Comparison of ENCODE assay signal across 12 cellular contexts in the genomic region with DNA sequence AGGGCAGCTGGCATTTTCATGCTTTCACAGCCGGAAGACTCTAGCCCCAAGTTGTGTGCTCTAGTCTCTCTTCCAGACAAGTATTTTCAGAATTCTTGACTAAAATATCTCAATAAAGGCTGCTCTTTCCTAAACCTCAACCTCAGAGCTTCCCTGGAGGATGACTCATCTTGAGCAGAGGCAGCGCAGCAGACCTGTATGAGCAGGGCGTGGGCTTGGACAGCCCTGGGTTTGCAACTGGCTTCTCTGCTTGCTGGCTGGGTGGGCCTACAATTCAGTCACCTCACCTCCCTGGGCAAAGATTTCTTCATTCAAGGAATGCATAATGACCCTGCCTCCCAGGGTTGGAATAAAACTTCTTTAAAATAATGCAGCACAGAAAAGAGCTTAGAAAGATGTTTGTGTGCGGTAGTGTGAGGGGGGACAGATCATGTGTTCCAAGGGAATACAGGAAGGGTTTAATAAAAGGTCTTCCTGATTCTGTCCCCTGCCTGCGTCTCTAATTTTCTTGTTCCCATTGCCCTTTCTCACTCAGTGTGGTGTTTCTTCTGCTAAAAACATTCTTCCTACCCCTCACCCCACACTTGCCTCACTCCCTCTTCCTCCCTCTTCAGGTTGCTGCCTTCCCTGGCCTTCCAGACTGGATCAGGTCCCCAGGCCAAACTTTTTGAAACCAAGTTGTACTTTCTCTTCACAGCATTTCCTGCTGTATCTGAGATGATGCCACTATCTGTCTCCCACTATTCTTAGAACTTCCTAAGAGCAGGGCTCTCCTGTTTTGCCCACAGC. TPM values are rescaled to one million over a fixed set of nuclear protein-coding genes. Genes with fewer than 3 reads are reported as not detected.
A peak's percentile ranks its signal among the peaks of the same experiment; 100 is the strongest.
DNase-seq lines count a peak whose midpoint lies in the region; TF ChIP-seq lines count a peak whose summit lies in the region.
"Had no signal": no experiment of that assay in that cellular context is flagged by ENCODE, and none has a peak within 500 bp of the region (broad histone marks: within the 10 kb centered on the region; RNA-seq: fewer than 3 reads in every experiment).

No MANE protein-coding gene starts in this region.

- CTCF ChIA-PET in CD8-positive, alpha-beta memory T cell (lab: Charles Lee) = no interaction called here

- peaks cover 6% of the 10 kb centered on the region for H3K27me3 Mint-ChIP-seq in neural crest cell (ENCODE audit: low read depth)
- H3K27me3 Mint-ChIP-seq in CD8-positive, alpha-beta memory T cell = peaks cover 14 to 28% of the 10 kb centered on the region in 2 donors

- H3K4me1 ChIP-seq in adrenal gland (replicated peaks in 1 of 2) = peaks cover 0 to 6% of the 10 kb centered on the region in 2 donors
- no peaks in the 10 kb centered on the region for H3K4me1 ChIP-seq in CD8-positive, alpha-beta memory T cell (ENCODE audit: insufficient read depth, low read length)

- H3K27ac ChIP-seq in adrenal gland = no peak overlapping the region
- H3K27ac ChIP-seq in CD8-positive, alpha-beta memory T cell (ENCODE audit: low read depth, low read length) = no peak overlapping the region

- H3K27ac Mint-ChIP-seq in neural crest cell (ENCODE audit: unreplicated experiment) = peak overlapping the region; percentile 53
- no peak overlapping the region for H3K27ac Mint-ChIP-seq in CD8-positive, alpha-beta memory T cell
- H3K27ac Mint-ChIP-seq: activated B cell treated with CpG ODN at 0.5 μM for 24 hours; activated naive CD4-positive, alpha-beta T cell treated with anti-CD3 and anti-CD28 coated beads, Interleukin-2, amount 50 U/mL, for 24 hours had no signal

- H3K9me3 ChIP-seq in adrenal gland (replicated peaks in 1 of 3) = no peaks in the 10 kb centered on the region
- H3K9me3 ChIP-seq in CD8-positive, alpha-beta memory T cell (ENCODE audit: low read length) = no peaks in the 10 kb centered on the region
- H3K9me3 ChIP-seq: mucosa of descending colon had no signal

- 81 to 93% (median 88%) methylated on average over 5 of the region's 5 CpGs for WGBS in adrenal gland, 4 donors

- no peaks in the 10 kb centered on the region for H3K36me3 Mint-ChIP-seq in neural crest cell (ENCODE audit: low read depth)
- peaks cover 0 to 1% (median 0%) of the 10 kb centered on the region in 3 donors for H3K36me3 Mint-ChIP-seq in CD8-positive, alpha-beta memory T cell
- H3K36me3 Mint-ChIP-seq: activated naive CD4-positive, alpha-beta T cell treated with anti-CD3 and anti-CD28 coated beads, Interleukin-2, amount 50 U/mL, for 24 hours had no signal

- no peak overlapping the region for H3K4me3 ChIP-seq in adrenal gland
- H3K4me3 ChIP-seq in CD8-positive, alpha-beta memory T cell (ENCODE audit: low read length) = no peak overlapping the region
- H3K4me3 ChIP-seq: mucosa of descending colon had no signal

- POLR2A ChIA-PET in CD8-positive, alpha-beta memory T cell (lab: Charles Lee) = no interaction called here

- peak; percentile 91 for DNase-seq in EH (ENCODE audit: low read depth)
- DNase-seq in NCI-H69 (lab: John Stamatoyannopoulos, UW) = peak; percentile 60
- peak; percentile 84 for DNase-seq in dedifferentiated amniotic fluid mesenchymal stem cell (ENCODE audit: extremely low spot score)
- no peak for DNase-seq in neural crest cell (ENCODE audit: low read depth, low spot score)
- no peak for DNase-seq in DMS153 treated with DMSO at 0.1 percent for 48 hours (lab: John Stamatoyannopoulos, UW; ENCODE audit: unreplicated experiment)
- no peak for DNase-seq in adrenal gland
- DNase-seq in activated effector memory CD4-positive, alpha-beta T cell treated with Interleukin-2 at 50 U/mL for 16 hours = no peak
- no peak for DNase-seq in CD8-positive, alpha-beta memory T cell
- DNase-seq: activated B cell treated with CpG ODN at 0.5 μM for 24 hours, KG1, mucosa of descending colon had no signal

- no peak overlapping the region for H3K4me3 Mint-ChIP-seq in neural crest cell
- H3K4me3 Mint-ChIP-seq in CD8-positive, alpha-beta memory T cell = no peak overlapping the region
- H3K4me3 Mint-ChIP-seq: activated B cell treated with CpG ODN at 0.5 μM for 24 hours; activated naive CD4-positive, alpha-beta T cell treated with anti-CD3 and anti-CD28 coated beads, Interleukin-2, amount 50 U/mL, for 24 hours had no signal

- H3K4me1 Mint-ChIP-seq in neural crest cell = peaks cover 22% of the 10 kb centered on the region
- H3K4me1 Mint-ChIP-seq in CD8-positive, alpha-beta memory T cell = no peaks in the 10 kb centered on the region
- H3K4me1 Mint-ChIP-seq: activated B cell treated with CpG ODN at 0.5 μM for 24 hours; activated naive CD4-positive, alpha-beta T cell treated with anti-CD3 and anti-CD28 coated beads, Interleukin-2, amount 50 U/mL, for 24 hours had no signal

- H3K36me3 ChIP-seq in adrenal gland (replicated peaks in 1 of 2) = no peaks in the 10 kb centered on the region
- H3K36me3 ChIP-seq in CD8-positive, alpha-beta memory T cell (ENCODE audit: insufficient read depth, low read length) = no peaks in the 10 kb centered on the region

- TF ChIP-seq CTCF in neural crest cell (conservative IDR thresholded peaks at IDR 0.05) = no peak
- no peak for TF ChIP-seq CTCF in adrenal gland (IDR thresholded peaks at IDR 0.05)

- peaks cover 2% of the 10 kb centered on the region for H3K9me3 Mint-ChIP-seq in neural crest cell
- H3K9me3 Mint-ChIP-seq in CD8-positive, alpha-beta memory T cell = peaks cover 0 to 2% (median 0%) of the 10 kb centered on the region in 5 donors
- H3K9me3 Mint-ChIP-seq: activated B cell treated with CpG ODN at 0.5 μM for 24 hours; activated naive CD4-positive, alpha-beta T cell treated with anti-CD3 and anti-CD28 coated beads, Interleukin-2, amount 50 U/mL, for 24 hours had no signal

- no peaks in the 10 kb centered on the region for H3K27me3 ChIP-seq in adrenal gland
- no peaks in the 10 kb centered on the region for H3K27me3 ChIP-seq in CD8-positive, alpha-beta memory T cell (ENCODE audit: insufficient read depth, low read length, poor library complexity, severe bottlenecking)

- intact Hi-C loops in adrenal gland (cut with DNase I) = no loop called here

- TF ChIP-seq POLR2A in adrenal gland (IDR thresholded peaks at IDR 0.05) = no peak

RNA-seq across cellular contexts. Expression of a gene that starts 39.4 kb away (rescaled TPM):
- 256 and 266 TPM in 2 replicates for total RNA-seq in neural crest cell
- total RNA-seq in adrenal gland = 100 to 1,000 TPM in 3 of 8 donors, 10 to 100 TPM in 5; 51.2 to 258 (median 97.3) TPM
- polyA plus RNA-seq in adrenal gland = 10 to 100 TPM; 11.5 to 29.4 (median 29.3) TPM
- under 1 TPM; 0.13 to 0.18 TPM for total RNA-seq in CD8-positive, alpha-beta memory T cell
- 0.16 TPM for polyA plus RNA-seq in CD8-positive, alpha-beta memory T cell

Comparison
In these comparisons a context has a peak if more than half of its experiments do, and no peak if none do; other contexts are left out.
1. DNase-seq: peak in EH (single experiment), NCI-H69 (single experiment) and dedifferentiated amniotic fluid mesenchymal stem cell (single experiment); none in neural crest cell (single experiment), DMS153 treated with DMSO at 0.1 percent for 48 hours (single experiment), adrenal gland (0 of 7), activated effector memory CD4-positive, alpha-beta T cell treated with Interleukin-2 at 50 U/mL for 16 hours (single experiment) and CD8-positive, alpha-beta memory T cell (0 of 5).
2. RNA of a gene that starts 39.4 kb away (total RNA-seq): 256 to 266 TPM in neural crest cell and 51.2 to 258 TPM in adrenal gland; 0.13 to 0.18 TPM in CD8-positive, alpha-beta memory T cell; every median in the first group is over 10 times any median in the second.